26 cellular contexts compared by ENCODE assay signal in genomic region chr22:31926086-31926485, GRCh38.
"Had no signal": no experiment of that assay in that cellular context is flagged by ENCODE, and none has a peak within 500 bp of the region (broad histone marks: within the 10 kb centered on the region; RNA-seq: fewer than 3 reads in every experiment).

No MANE protein-coding gene starts in this region.

- H3K27ac Mint-ChIP-seq: natural killer cell; stimulated activated naive CD8-positive, alpha-beta T cell treated with anti-CD3 and anti-CD28 coated beads, Interleukin-15, amount 100 ng/mL, for 72 hours had no signal

- ATAC-seq: foreskin keratinocyte; gastroesophageal sphincter; heart left ventricle; left ventricle myocardium superior; lower lobe of right lung; natural killer cell; pancreas; sciatic nerve; stimulated activated naive CD8-positive, alpha-beta T cell treated with anti-CD3 and anti-CD28 coated beads, Interleukin-15, amount 100 ng/mL, for 72 hours had no signal

- H3K9me3 ChIP-seq: esophagus muscularis mucosa, gastroesophageal sphincter, heart left ventricle, lower lobe of right lung, neutrophil, pancreas, suprapubic skin, thyroid gland, vagina had no signal

- H3K4me2 ChIP-seq: hepatocyte, smooth muscle cell had no signal

- DNase-seq: effector memory CD4-positive, alpha-beta T cell; foreskin keratinocyte; heart left ventricle; kidney glomerular epithelial cell; left ventricle myocardium superior; lower lobe of right lung; natural killer cell; pancreas; retina; stimulated activated CD4-positive, alpha-beta T cell treated with anti-CD3 and anti-CD28 coated beads, Interleukin-12 subunit alpha, Interleukin-12 subunit beta, amount 100 ng/mL, for 4 hours; stimulated activated CD4-positive, alpha-beta T cell treated with anti-CD3 and anti-CD28 coated beads, Interleukin-1b, Interleukin-23, amount 100 ng/mL, for 48 hours; stimulated activated CD4-positive, alpha-beta T cell treated with anti-CD3 and anti-CD28 coated beads, Interleukin-4, amount 100 ng/mL, for 1 hour; stimulated activated CD8-positive, alpha-beta memory T cell treated with anti-CD3 and anti-CD28 coated beads, Interleukin-4, amount 100 ng/mL, for 48 hours; stimulated activated naive CD4-positive, alpha-beta T cell; stimulated activated naive CD8-positive, alpha-beta T cell treated with anti-CD3 and anti-CD28 coated beads, Interleukin-15, amount 100 ng/mL, for 72 hours; thyroid gland; trophoblast cell had no signal

- H3K27me3 ChIP-seq: heart left ventricle, hepatocyte, neutrophil, pancreas, suprapubic skin, thyroid gland, vagina had no signal

- H2AFZ ChIP-seq: hepatocyte had no signal

- H3K27ac ChIP-seq: esophagus muscularis mucosa, foreskin keratinocyte, gastroesophageal sphincter, heart left ventricle, hepatocyte, lower lobe of right lung, neutrophil, pancreas, suprapubic skin, thyroid gland, vagina had no signal

- H3K36me3 ChIP-seq: esophagus muscularis mucosa, gastroesophageal sphincter, heart left ventricle, lower lobe of right lung, neutrophil, pancreas, suprapubic skin, thyroid gland, vagina had no signal

- H3K79me2 ChIP-seq: hepatocyte had no signal

- H3K4me3 ChIP-seq: esophagus muscularis mucosa, gastroesophageal sphincter, heart left ventricle, hepatocyte, lower lobe of right lung, pancreas, smooth muscle cell, suprapubic skin, thyroid gland, vagina had no signal

- H3K4me1 Mint-ChIP-seq: natural killer cell; stimulated activated naive CD8-positive, alpha-beta T cell treated with anti-CD3 and anti-CD28 coated beads, Interleukin-15, amount 100 ng/mL, for 72 hours had no signal

- H3K9me3 Mint-ChIP-seq: stimulated activated naive CD8-positive, alpha-beta T cell treated with anti-CD3 and anti-CD28 coated beads, Interleukin-15, amount 100 ng/mL, for 72 hours had no signal

- H3K4me3 Mint-ChIP-seq: natural killer cell; neural crest cell; stimulated activated naive CD8-positive, alpha-beta T cell treated with anti-CD3 and anti-CD28 coated beads, Interleukin-15, amount 100 ng/mL, for 72 hours had no signal

- H3K36me3 Mint-ChIP-seq: natural killer cell had no signal
